Comparison of ENCODE assay signal across 20 cellular contexts in genomic region chr17:31381165-31381668, GRCh38. TPM values are rescaled to one million over a fixed set of nuclear protein-coding genes. Genes with fewer than 3 reads are reported as not detected.
DNase-seq lines count a peak whose midpoint lies in the region; ATAC-seq, FAIRE-seq and TF ChIP-seq lines count a peak whose summit lies in the region.
"Had no signal": no experiment of that assay in that cellular context is flagged by ENCODE, and none has a peak within 500 bp of the region (broad histone marks: within the 10 kb centered on the region; RNA-seq: fewer than 3 reads in every experiment).

No MANE protein-coding gene starts in this region.

- no peaks in the 10 kb centered on the region for H3K36me3 ChIP-seq in HepG2 (replicated peaks in 1 of 2; ENCODE audit: control insufficient read depth in 1 of 2, insufficient read depth in 2 of 2, low read length in 2 of 2)
- no peaks in the 10 kb centered on the region for H3K36me3 ChIP-seq in right lobe of liver
- no peaks in the 10 kb centered on the region; the same call in 1 of the 2 replicates for H3K36me3 ChIP-seq in HAP-1 (replicated peaks)
- no peaks in the 10 kb centered on the region for H3K36me3 ChIP-seq in neural progenitor cell

- no peak overlapping the region for H3K4me3 Mint-ChIP-seq in neural progenitor cell
- H3K4me3 Mint-ChIP-seq: CD4-positive, alpha-beta memory T cell had no signal

- H3K4me3 ChIP-seq in HepG2 (replicated peaks in 1 of 3; ENCODE audit: insufficient read depth in 1 of 3, low read depth in 2 of 3, low read length in 3 of 3) (no peak overlapping the region), right lobe of liver (no peak overlapping the region), HAP-1 (no peak overlapping the region), neural progenitor cell (no peak overlapping the region)

- no peak for TF ChIP-seq CTCF in HepG2 (CRISPR knock-in tag; IDR thresholded peaks at IDR 0.05)
- no peak for TF ChIP-seq CTCF in right lobe of liver (IDR thresholded peaks at IDR 0.05)
- TF ChIP-seq CTCF in neural progenitor cell (IDR thresholded peaks at IDR 0.05), result no peak

- H3K4me1 ChIP-seq in HepG2 (ENCODE audit: insufficient read depth, low read length) (peaks cover 32% of the 10 kb centered on the region), right lobe of liver (no peaks in the 10 kb centered on the region), HAP-1 (peaks cover 31% of the 10 kb centered on the region), neural progenitor cell (peaks cover 3% of the 10 kb centered on the region)

- H3K27ac ChIP-seq in HepG2 (ENCODE audit: extremely low read length, insufficient read depth, low read length) (peak overlapping the region; percentile 16), right lobe of liver (no peak overlapping the region), neural progenitor cell (no peak overlapping the region)

- H3K79me2 ChIP-seq in HepG2 (ENCODE audit: insufficient read depth, low read length) (no peaks in the 10 kb centered on the region), neural progenitor cell (ENCODE audit: low read depth) (no peaks in the 10 kb centered on the region)

- H2AFZ ChIP-seq in HepG2 (ENCODE audit: low read length) (no peak overlapping the region), neural progenitor cell (replicated peaks) (no peak overlapping the region)

- peaks cover 13% of the 10 kb centered on the region for H3K36me3 Mint-ChIP-seq in neural progenitor cell

- TF ChIP-seq EP300 in HepG2 (IDR thresholded peaks at IDR 0.05; ENCODE audit: low read depth in 2 of 2, low read length in 2 of 2) (no peak), HepG2 (CRISPR knock-in tag; IDR thresholded peaks at IDR 0.05; ENCODE audit: borderline replicate concordance) (no peak)

- intact Hi-C loops in HepG2 (cut with micrococcal nuclease; ENCODE audit: unreplicated experiment) (no loop called here), right lobe of liver (cut with DNase I) (no loop called here)

- TF ChIP-seq POLR2A in HepG2 (IDR thresholded peaks at IDR 0.05; ENCODE audit: insufficient read depth in 1 of 2, low read depth in 2 of 2, low read length in 2 of 2) (no peak), right lobe of liver (IDR thresholded peaks at IDR 0.05) (no peak)

- TF ChIP-seq RAD21 in HepG2 (CRISPR knock-in tag; IDR thresholded peaks at IDR 0.05), result no peak

- no TSS peak for BruUV-seq in HepG2 (replicated peaks; lab: Mats Ljungman, UMichigan)

- ATAC-seq in HepG2, result no peak
- ATAC-seq in right lobe of liver, result no peak
- no peak for ATAC-seq in HG02884 (IDR thresholded peaks at IDR 0.05; ENCODE audit: unreplicated experiment)

- H3K27me3 ChIP-seq in HepG2 (ENCODE audit: control insufficient read depth in 1 of 2, insufficient read depth in 2 of 2, low read length in 2 of 2), result no peaks in the 10 kb centered on the region
- H3K27me3 ChIP-seq in right lobe of liver, result no peaks in the 10 kb centered on the region
- no peaks in the 10 kb centered on the region for H3K27me3 ChIP-seq in HAP-1 (ENCODE audit: low read depth)
- no peaks in the 10 kb centered on the region for H3K27me3 ChIP-seq in neural progenitor cell

- H3K4me2 ChIP-seq in HepG2 (ENCODE audit: low read depth, low read length), result no peak overlapping the region
- no peak overlapping the region for H3K4me2 ChIP-seq in neural progenitor cell

- H3K9ac ChIP-seq in HepG2 (ENCODE audit: insufficient read depth, low read depth, low read length) (no peak overlapping the region), neural progenitor cell (no peak overlapping the region)

- H3K27ac Mint-ChIP-seq in neural progenitor cell, result no peak overlapping the region

- H3K27me3 Mint-ChIP-seq in neural progenitor cell (ENCODE audit: insufficient read depth, low read depth), result no peaks in the 10 kb centered on the region
- H3K27me3 Mint-ChIP-seq: CD4-positive, alpha-beta memory T cell had no signal

- POLR2A ChIA-PET in HepG2 (lab: Yijun Ruan, JAX), result no interaction called here

- H4K20me1 ChIP-seq in HepG2 (ENCODE audit: insufficient read depth, low read length) (no peaks in the 10 kb centered on the region), neural progenitor cell (ENCODE audit: low read depth) (no peaks in the 10 kb centered on the region)

- CTCF ChIA-PET in HepG2 (lab: Yijun Ruan, JAX; ENCODE audit: low intra/inter-chr PET ratio, low total read pairs), result no interaction called here

- in situ Hi-C loops in HepG2 (cut with HindIII; ENCODE audit: extremely low pct_ligation_motif_present, low pct_unique_long_range_greater_than_20kb) (no loop called here), HAP-1 (cut with MboI; ENCODE audit: low sequenced_read_pairs) (no loop called here)

- FAIRE-seq in HepG2 (lab: Jason Lieb, UNC), result no peak
- FAIRE-seq: GM12892, H54 had no signal

- no peaks in the 10 kb centered on the region for H3K9me3 ChIP-seq in HepG2 (ENCODE audit: low read length)
- no peaks in the 10 kb centered on the region for H3K9me3 ChIP-seq in right lobe of liver
- H3K9me3 ChIP-seq in HAP-1, result no peaks in the 10 kb centered on the region
- H3K9me3 ChIP-seq in neural progenitor cell (ENCODE audit: low read depth), result no peaks in the 10 kb centered on the region

- peaks cover 10% of the 10 kb centered on the region for H3K4me1 Mint-ChIP-seq in neural progenitor cell
- H3K4me1 Mint-ChIP-seq: CD4-positive, alpha-beta memory T cell had no signal

- DNase-seq in HepG2 (ENCODE audit: low spot score) (no peak), right lobe of liver (no peak), HAP-1 (ENCODE audit: low spot score in 2 of 2) (peak; percentile 64 to 98), globus pallidus (ENCODE audit: low spot score) (peak; percentile 20), HuH-7.5 (ENCODE audit: low spot score) (no peak), neural progenitor cell (ENCODE audit: low spot score) (no peak)
- DNase-seq: C1 segment of cervical spinal cord; Calu3; CD4-positive, alpha-beta memory T cell; COR-L47; DMS53; DMS79 treated with DMSO at 0.1 percent for 48 hours; GF-D8; GOT3; HCEC 1CT had no signal

- no peaks in the 10 kb centered on the region for H3K9me3 Mint-ChIP-seq in neural progenitor cell
- H3K9me3 Mint-ChIP-seq: CD4-positive, alpha-beta memory T cell had no signal

- peaks cover 5% of the 10 kb centered on the region for H3F3A ChIP-seq in neural progenitor cell (ENCODE audit: low read depth)

TF ChIP-seq in HepG2, 621 proteins besides CTCF, POLR2A, EP300 and RAD21 (continues in another document):
- TF ChIP-seq ZNF333 (CRISPR knock-in tag; IDR thresholded peaks at IDR 0.05; ENCODE audit: borderline replicate concordance) (no peak), YEATS2 (CRISPR knock-in tag; IDR thresholded peaks at IDR 0.05; ENCODE audit: borderline replicate concordance) (no peak)

RNA-seq across cellular contexts. Expression of gene RAB11FIP4, which starts 10.3 kb away (rescaled TPM):
- total RNA-seq in HepG2 (2016; rRNA removed; fragmentation: Illumina TruSeq; extraction: Trizol) (89.3 and 97.5 TPM in 2 replicates), right lobe of liver (1 to 10 TPM; 3.5 to 6.6 (median 4.6) TPM), neural progenitor cell (ENCODE audit: low replicate concordance) (10.2 and 19.1 TPM in 2 replicates)
- 15.7 and 17.7 TPM in 2 replicates for total RNA-seq in HepG2 (2016; cell fraction: cytosol; rRNA removed; fragmentation: Illumina TruSeq; extraction: Trizol; ENCODE audit: low read depth)
- total RNA-seq in HepG2 (2016; cell fraction: insoluble cytoplasmic fraction; rRNA removed; fragmentation: Illumina TruSeq; extraction: Trizol), result 82.8 and 83.9 TPM in 2 replicates
- total RNA-seq in HepG2 (2016; cell fraction: membrane; rRNA removed; fragmentation: Illumina TruSeq; extraction: Trizol), result 46.0 and 48.9 TPM in 2 replicates
- 51.3 and 59.0 TPM in 2 replicates for total RNA-seq in HepG2 (2016; cell fraction: nucleus; rRNA removed; fragmentation: Illumina TruSeq; extraction: Trizol)
- polyA plus RNA-seq in HepG2 (2011; rRNA removed), result 28.0 and 31.2 TPM in 2 replicates
- polyA plus RNA-seq in HepG2 (2011; cell fraction: cytosol; rRNA removed), result 25.5 and 31.3 TPM in 2 replicates
- polyA plus RNA-seq in HepG2 (2011; cell fraction: nucleus; rRNA removed), result 29.4 and 36.0 TPM in 2 replicates
- polyA plus RNA-seq in HepG2 (2012), result 23.1 and 41.4 TPM in 2 replicates
- 7.9 and 9.3 TPM in 2 replicates for polyA plus RNA-seq in HepG2 (2016; cell fraction: cytosol; fragmentation: Illumina TruSeq; extraction: Trizol; ENCODE audit: low read depth)
- polyA plus RNA-seq in HepG2 (2016; cell fraction: insoluble cytoplasmic fraction; fragmentation: Illumina TruSeq; extraction: Trizol; ENCODE audit: low read depth), result 69.1 and 77.3 TPM in 2 replicates
- polyA plus RNA-seq in HepG2 (2016; cell fraction: membrane; fragmentation: Illumina TruSeq; extraction: Trizol; ENCODE audit: low read depth), result 22.4 and 25.9 TPM in 2 replicates
- 62.4 and 65.5 TPM in 2 replicates for polyA plus RNA-seq in HepG2 (2016; cell fraction: nucleus; fragmentation: Illumina TruSeq; extraction: Trizol; ENCODE audit: insufficient read depth, low read depth)
- 2.3 and 38.5 TPM in 2 replicates for polyA minus RNA-seq in HepG2 (2011; rRNA and poly(A)+ RNA removed; ENCODE audit: low replicate concordance)
- polyA minus RNA-seq in HepG2 (2011; cell fraction: cytosol; rRNA and poly(A)+ RNA removed), result 25.4 and 28.4 TPM in 2 replicates
- 25.7 and 25.9 TPM in 2 replicates for polyA minus RNA-seq in HepG2 (2011; cell fraction: nucleus; rRNA and poly(A)+ RNA removed)

RNA-seq across cellular contexts. Expression of gene EVI2A, which starts 59.8 kb away (rescaled TPM):
- total RNA-seq in HepG2 (2016; rRNA removed; fragmentation: Illumina TruSeq; extraction: Trizol) (not detected in 2 replicates), right lobe of liver (1 to 10 TPM in 5 of 6 experiments, under 1 TPM in 1; 0.26 to 5.5 (median 2.4) TPM), neural progenitor cell (ENCODE audit: low replicate concordance) (not detected in 2 replicates)
- not detected in 2 replicates for total RNA-seq in HepG2 (2016; cell fraction: cytosol; rRNA removed; fragmentation: Illumina TruSeq; extraction: Trizol; ENCODE audit: low read depth)
- total RNA-seq in HepG2 (2016; cell fraction: insoluble cytoplasmic fraction; rRNA removed; fragmentation: Illumina TruSeq; extraction: Trizol), result not detected in 2 replicates
- total RNA-seq in HepG2 (2016; cell fraction: membrane; rRNA removed; fragmentation: Illumina TruSeq; extraction: Trizol), result not detected in 2 replicates
- total RNA-seq in HepG2 (2016; cell fraction: nucleus; rRNA removed; fragmentation: Illumina TruSeq; extraction: Trizol), result not detected in 2 replicates
- not detected in 2 replicates for polyA plus RNA-seq in HepG2 (2011; rRNA removed)
- not detected in 2 replicates for polyA plus RNA-seq in HepG2 (2011; cell fraction: cytosol; rRNA removed)
- polyA plus RNA-seq in HepG2 (2011; cell fraction: nucleus; rRNA removed), result not detected in 2 replicates
- polyA plus RNA-seq in HepG2 (2012), result not detected in 2 replicates
- polyA plus RNA-seq in HepG2 (2016; cell fraction: cytosol; fragmentation: Illumina TruSeq; extraction: Trizol; ENCODE audit: low read depth), result not detected in 2 replicates
- not detected in 2 replicates for polyA plus RNA-seq in HepG2 (2016; cell fraction: insoluble cytoplasmic fraction; fragmentation: Illumina TruSeq; extraction: Trizol; ENCODE audit: low read depth)
- not detected in 2 replicates for polyA plus RNA-seq in HepG2 (2016; cell fraction: membrane; fragmentation: Illumina TruSeq; extraction: Trizol; ENCODE audit: low read depth)
- polyA plus RNA-seq in HepG2 (2016; cell fraction: nucleus; fragmentation: Illumina TruSeq; extraction: Trizol; ENCODE audit: insufficient read depth, low read depth), result not detected in 2 replicates
- polyA minus RNA-seq in HepG2 (2011; rRNA and poly(A)+ RNA removed; ENCODE audit: low replicate concordance), result not detected in 2 replicates
- not detected in 2 replicates for polyA minus RNA-seq in HepG2 (2011; cell fraction: cytosol; rRNA and poly(A)+ RNA removed)
- not detected in 2 replicates for polyA minus RNA-seq in HepG2 (2011; cell fraction: nucleus; rRNA and poly(A)+ RNA removed)
- total RNA-seq: A673, Calu3, G401 had no signal

Comparison
In these comparisons a context has a peak if more than half of its experiments do, and no peak if none do; other contexts are left out.
1. DNase-seq: peak in HAP-1 (2 of 2) and globus pallidus (single experiment); none in HepG2 (single experiment), right lobe of liver (0 of 3), HuH-7.5 (single experiment) and neural progenitor cell (single experiment).